ENCODE assay signal across 1 cellular context in the genomic region with DNA sequence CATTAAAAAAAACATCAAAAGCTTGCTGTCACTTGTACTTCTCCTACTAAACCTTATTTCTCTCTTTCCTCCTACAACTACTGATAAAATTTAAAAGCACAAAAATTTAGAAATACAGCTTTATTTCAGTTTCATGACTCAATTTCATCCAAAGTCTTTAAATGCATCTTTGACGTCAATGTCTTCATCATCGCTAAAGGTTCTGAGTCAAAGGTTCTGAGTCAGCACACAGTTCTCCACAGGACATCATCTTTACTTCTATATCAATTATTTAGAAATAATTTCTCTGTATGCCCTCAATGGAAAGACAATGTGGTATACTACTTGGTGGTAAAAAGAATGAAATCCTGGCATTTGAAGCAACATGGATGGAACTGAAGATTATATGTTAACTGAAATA.
TF ChIP-seq lines count a peak whose summit lies in the region.

No MANE protein-coding gene starts in this region.

TF ChIP-seq in IMR-90, 13 proteins besides CTCF, POLR2A, EP300 and RAD21 (continued from another document):
- TF ChIP-seq, protein P1, sequence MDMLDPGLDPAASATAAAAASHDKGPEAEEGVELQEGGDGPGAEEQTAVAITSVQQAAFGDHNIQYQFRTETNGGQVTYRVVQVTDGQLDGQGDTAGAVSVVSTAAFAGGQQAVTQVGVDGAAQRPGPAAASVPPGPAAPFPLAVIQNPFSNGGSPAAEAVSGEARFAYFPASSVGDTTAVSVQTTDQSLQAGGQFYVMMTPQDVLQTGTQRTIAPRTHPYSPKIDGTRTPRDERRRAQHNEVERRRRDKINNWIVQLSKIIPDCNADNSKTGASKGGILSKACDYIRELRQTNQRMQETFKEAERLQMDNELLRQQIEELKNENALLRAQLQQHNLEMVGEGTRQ (IDR thresholded peaks at IDR 0.05; ENCODE audit: low read depth, low read length) = no peak
- TF ChIP-seq RFX5 (IDR thresholded peaks at IDR 0.05; ENCODE audit: low read depth, low read length) (no peak), MAFK (IDR thresholded peaks at IDR 0.05; ENCODE audit: low read depth, low read length) (no peak)
